In genomic region chr17:28318759-28319660, GRCh38 we compare ENCODE assay signal across 1 cellular context.
TF ChIP-seq lines count a peak whose summit lies in the region.

TMEM97 (plus strand) TSS chr17:28319200; CDS start chr17:28319240, 40 bp downstream.

TF ChIP-seq in HepG2, 621 proteins besides CTCF, POLR2A, EP300 and RAD21 (continued from another document and continues in another):
- TF ChIP-seq, protein P1, sequence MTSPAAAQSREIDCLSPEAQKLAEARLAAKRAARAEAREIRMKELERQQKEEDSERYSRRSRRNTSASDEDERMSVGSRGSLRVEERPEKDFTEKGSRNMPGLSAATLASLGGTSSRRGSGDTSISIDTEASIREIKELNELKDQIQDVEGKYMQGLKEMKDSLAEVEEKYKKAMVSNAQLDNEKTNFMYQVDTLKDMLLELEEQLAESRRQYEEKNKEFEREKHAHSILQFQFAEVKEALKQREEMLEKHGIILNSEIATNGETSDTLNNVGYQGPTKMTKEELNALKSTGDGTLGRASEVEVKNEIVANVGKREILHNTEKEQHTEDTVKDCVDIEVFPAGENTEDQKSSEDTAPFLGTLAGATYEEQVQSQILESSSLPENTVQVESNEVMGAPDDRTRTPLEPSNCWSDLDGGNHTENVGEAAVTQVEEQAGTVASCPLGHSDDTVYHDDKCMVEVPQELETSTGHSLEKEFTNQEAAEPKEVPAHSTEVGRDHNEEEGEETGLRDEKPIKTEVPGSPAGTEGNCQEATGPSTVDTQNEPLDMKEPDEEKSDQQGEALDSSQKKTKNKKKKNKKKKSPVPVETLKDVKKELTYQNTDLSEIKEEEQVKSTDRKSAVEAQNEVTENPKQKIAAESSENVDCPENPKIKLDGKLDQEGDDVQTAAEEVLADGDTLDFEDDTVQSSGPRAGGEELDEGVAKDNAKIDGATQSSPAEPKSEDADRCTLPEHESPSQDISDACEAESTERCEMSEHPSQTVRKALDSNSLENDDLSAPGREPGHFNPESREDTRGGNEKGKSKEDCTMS (CRISPR knock-in tag; conservative IDR thresholded peaks at IDR 0.05) = no peak
- TF ChIP-seq CBX1 (IDR thresholded peaks at IDR 0.05; ENCODE audit: low read depth) = peak; percentile 13
- peak; percentile 35 for TF ChIP-seq DBP (CRISPR knock-in tag; IDR thresholded peaks at IDR 0.05; ENCODE audit: not compliant biosample characterization)
- TF ChIP-seq ZNF563 (CRISPR knock-in tag; IDR thresholded peaks at IDR 0.05) = peak; percentile 76
- no peak; the same call in 1 of the 2 replicates for TF ChIP-seq ZNF629 (CRISPR knock-in tag; conservative IDR thresholded peaks at IDR 0.05)
- TF ChIP-seq ZNF770 (CRISPR knock-in tag; IDR thresholded peaks at IDR 0.05) = peak; percentile 21; the same call in 1 of the 2 replicates
- TF ChIP-seq PHF8 (CRISPR knock-in tag; IDR thresholded peaks at IDR 0.05) = peak; percentile 79
- TF ChIP-seq ZC3H4 (CRISPR knock-in tag; IDR thresholded peaks at IDR 0.05; ENCODE audit: borderline replicate concordance) = no peak
- no peak; the same call in 1 of the 2 replicates for TF ChIP-seq CBX5 (CRISPR knock-in tag; IDR thresholded peaks at IDR 0.05; ENCODE audit: borderline replicate concordance)
- TF ChIP-seq, protein P2, sequence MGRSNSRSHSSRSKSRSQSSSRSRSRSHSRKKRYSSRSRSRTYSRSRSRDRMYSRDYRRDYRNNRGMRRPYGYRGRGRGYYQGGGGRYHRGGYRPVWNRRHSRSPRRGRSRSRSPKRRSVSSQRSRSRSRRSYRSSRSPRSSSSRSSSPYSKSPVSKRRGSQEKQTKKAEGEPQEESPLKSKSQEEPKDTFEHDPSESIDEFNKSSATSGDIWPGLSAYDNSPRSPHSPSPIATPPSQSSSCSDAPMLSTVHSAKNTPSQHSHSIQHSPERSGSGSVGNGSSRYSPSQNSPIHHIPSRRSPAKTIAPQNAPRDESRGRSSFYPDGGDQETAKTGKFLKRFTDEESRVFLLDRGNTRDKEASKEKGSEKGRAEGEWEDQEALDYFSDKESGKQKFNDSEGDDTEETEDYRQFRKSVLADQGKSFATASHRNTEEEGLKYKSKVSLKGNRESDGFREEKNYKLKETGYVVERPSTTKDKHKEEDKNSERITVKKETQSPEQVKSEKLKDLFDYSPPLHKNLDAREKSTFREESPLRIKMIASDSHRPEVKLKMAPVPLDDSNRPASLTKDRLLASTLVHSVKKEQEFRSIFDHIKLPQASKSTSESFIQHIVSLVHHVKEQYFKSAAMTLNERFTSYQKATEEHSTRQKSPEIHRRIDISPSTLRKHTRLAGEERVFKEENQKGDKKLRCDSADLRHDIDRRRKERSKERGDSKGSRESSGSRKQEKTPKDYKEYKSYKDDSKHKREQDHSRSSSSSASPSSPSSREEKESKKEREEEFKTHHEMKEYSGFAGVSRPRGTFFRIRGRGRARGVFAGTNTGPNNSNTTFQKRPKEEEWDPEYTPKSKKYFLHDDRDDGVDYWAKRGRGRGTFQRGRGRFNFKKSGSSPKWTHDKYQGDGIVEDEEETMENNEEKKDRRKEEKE (IDR thresholded peaks at IDR 0.05) = no peak
- TF ChIP-seq, protein P3, sequence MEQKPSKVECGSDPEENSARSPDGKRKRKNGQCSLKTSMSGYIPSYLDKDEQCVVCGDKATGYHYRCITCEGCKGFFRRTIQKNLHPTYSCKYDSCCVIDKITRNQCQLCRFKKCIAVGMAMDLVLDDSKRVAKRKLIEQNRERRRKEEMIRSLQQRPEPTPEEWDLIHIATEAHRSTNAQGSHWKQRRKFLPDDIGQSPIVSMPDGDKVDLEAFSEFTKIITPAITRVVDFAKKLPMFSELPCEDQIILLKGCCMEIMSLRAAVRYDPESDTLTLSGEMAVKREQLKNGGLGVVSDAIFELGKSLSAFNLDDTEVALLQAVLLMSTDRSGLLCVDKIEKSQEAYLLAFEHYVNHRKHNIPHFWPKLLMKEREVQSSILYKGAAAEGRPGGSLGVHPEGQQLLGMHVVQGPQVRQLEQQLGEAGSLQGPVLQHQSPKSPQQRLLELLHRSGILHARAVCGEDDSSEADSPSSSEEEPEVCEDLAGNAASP (CRISPR knock-in tag; IDR thresholded peaks at IDR 0.05; ENCODE audit: borderline replicate concordance) = no peak
- no peak for TF ChIP-seq RCOR2 (CRISPR knock-in tag; IDR thresholded peaks at IDR 0.05)
- no peak for TF ChIP-seq ZNF12 (CRISPR knock-in tag; IDR thresholded peaks at IDR 0.05)
- TF ChIP-seq, protein P4, sequence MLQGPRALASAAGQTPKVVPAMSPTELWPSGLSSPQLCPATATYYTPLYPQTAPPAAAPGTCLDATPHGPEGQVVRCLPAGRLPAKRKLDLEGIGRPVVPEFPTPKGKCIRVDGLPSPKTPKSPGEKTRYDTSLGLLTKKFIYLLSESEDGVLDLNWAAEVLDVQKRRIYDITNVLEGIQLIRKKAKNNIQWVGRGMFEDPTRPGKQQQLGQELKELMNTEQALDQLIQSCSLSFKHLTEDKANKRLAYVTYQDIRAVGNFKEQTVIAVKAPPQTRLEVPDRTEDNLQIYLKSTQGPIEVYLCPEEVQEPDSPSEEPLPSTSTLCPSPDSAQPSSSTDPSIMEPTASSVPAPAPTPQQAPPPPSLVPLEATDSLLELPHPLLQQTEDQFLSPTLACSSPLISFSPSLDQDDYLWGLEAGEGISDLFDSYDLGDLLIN (CRISPR knock-in tag; IDR thresholded peaks at IDR 0.05; ENCODE audit: borderline replicate concordance) = peak; percentile 65; the same call in 1 of the 2 replicates
- 0 out of 2 replicates have a peak, but pooled peaks have one; percentile 29 for TF ChIP-seq CBFB (CRISPR knock-in tag; IDR thresholded peaks at IDR 0.05)
- 0 out of 2 replicates have a peak, but pooled peaks have one; percentile 67 for TF ChIP-seq SNAI1 (CRISPR knock-in tag; IDR thresholded peaks at IDR 0.05; ENCODE audit: borderline replicate concordance)
- no peak for TF ChIP-seq NR2F2 (IDR thresholded peaks at IDR 0.05; ENCODE audit: borderline replicate concordance, low read depth)
- TF ChIP-seq, protein P5, sequence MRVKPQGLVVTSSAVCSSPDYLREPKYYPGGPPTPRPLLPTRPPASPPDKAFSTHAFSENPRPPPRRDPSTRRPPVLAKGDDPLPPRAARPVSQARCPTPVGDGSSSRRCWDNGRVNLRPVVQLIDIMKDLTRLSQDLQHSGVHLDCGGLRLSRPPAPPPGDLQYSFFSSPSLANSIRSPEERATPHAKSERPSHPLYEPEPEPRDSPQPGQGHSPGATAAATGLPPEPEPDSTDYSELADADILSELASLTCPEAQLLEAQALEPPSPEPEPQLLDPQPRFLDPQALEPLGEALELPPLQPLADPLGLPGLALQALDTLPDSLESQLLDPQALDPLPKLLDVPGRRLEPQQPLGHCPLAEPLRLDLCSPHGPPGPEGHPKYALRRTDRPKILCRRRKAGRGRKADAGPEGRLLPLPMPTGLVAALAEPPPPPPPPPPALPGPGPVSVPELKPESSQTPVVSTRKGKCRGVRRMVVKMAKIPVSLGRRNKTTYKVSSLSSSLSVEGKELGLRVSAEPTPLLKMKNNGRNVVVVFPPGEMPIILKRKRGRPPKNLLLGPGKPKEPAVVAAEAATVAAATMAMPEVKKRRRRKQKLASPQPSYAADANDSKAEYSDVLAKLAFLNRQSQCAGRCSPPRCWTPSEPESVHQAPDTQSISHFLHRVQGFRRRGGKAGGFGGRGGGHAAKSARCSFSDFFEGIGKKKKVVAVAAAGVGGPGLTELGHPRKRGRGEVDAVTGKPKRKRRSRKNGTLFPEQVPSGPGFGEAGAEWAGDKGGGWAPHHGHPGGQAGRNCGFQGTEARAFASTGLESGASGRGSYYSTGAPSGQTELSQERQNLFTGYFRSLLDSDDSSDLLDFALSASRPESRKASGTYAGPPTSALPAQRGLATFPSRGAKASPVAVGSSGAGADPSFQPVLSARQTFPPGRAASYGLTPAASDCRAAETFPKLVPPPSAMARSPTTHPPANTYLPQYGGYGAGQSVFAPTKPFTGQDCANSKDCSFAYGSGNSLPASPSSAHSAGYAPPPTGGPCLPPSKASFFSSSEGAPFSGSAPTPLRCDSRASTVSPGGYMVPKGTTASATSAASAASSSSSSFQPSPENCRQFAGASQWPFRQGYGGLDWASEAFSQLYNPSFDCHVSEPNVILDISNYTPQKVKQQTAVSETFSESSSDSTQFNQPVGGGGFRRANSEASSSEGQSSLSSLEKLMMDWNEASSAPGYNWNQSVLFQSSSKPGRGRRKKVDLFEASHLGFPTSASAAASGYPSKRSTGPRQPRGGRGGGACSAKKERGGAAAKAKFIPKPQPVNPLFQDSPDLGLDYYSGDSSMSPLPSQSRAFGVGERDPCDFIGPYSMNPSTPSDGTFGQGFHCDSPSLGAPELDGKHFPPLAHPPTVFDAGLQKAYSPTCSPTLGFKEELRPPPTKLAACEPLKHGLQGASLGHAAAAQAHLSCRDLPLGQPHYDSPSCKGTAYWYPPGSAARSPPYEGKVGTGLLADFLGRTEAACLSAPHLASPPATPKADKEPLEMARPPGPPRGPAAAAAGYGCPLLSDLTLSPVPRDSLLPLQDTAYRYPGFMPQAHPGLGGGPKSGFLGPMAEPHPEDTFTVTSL (CRISPR knock-in tag; IDR thresholded peaks at IDR 0.05; ENCODE audit: borderline replicate concordance) = no peak
- TF ChIP-seq ZNF644 (CRISPR knock-in tag; IDR thresholded peaks at IDR 0.05; ENCODE audit: low read depth) = no peak
- no peak for TF ChIP-seq XRCC5 (optimal IDR thresholded peaks at IDR 0.05; ENCODE audit: low read length)
- TF ChIP-seq ZNF598 (CRISPR knock-in tag; IDR thresholded peaks at IDR 0.05; ENCODE audit: borderline replicate concordance) = no peak
- peak; percentile 80 for TF ChIP-seq RBFOX2 (IDR thresholded peaks at IDR 0.05; ENCODE audit: low read depth, low read length)
- TF ChIP-seq TAF1 (CRISPR knock-in tag; IDR thresholded peaks at IDR 0.05) = peak; percentile 90
- peak; percentile 53 for TF ChIP-seq HINFP (CRISPR knock-in tag; IDR thresholded peaks at IDR 0.05; ENCODE audit: low read depth)
- peak; percentile 73; the same call in 1 of the 2 replicates for TF ChIP-seq ZBTB43 (CRISPR knock-in tag; conservative IDR thresholded peaks at IDR 0.05)
- no peak for TF ChIP-seq CEBPB (IDR thresholded peaks at IDR 0.05; ENCODE audit: borderline replicate concordance, low read depth, low read length)
- TF ChIP-seq ZNF564 (CRISPR knock-in tag; IDR thresholded peaks at IDR 0.05) = peak; percentile 84
- TF ChIP-seq HOXA9 (CRISPR knock-in tag; IDR thresholded peaks at IDR 0.05; ENCODE audit: borderline replicate concordance) = 0 out of 2 replicates have a peak, but pooled peaks have one; percentile 19
- no peak for TF ChIP-seq PPARG (CRISPR knock-in tag; conservative IDR thresholded peaks at IDR 0.05)
- no peak for TF ChIP-seq MTF1 (CRISPR knock-in tag; IDR thresholded peaks at IDR 0.05)
- no peak for TF ChIP-seq KDM6A (CRISPR knock-in tag; IDR thresholded peaks at IDR 0.05; ENCODE audit: low read depth)
- 0 out of 2 replicates have a peak, but pooled peaks have one; percentile 20 for TF ChIP-seq ZFP41 (CRISPR knock-in tag; IDR thresholded peaks at IDR 0.05; ENCODE audit: borderline replicate concordance)
